8 cellular contexts compared by ENCODE assay signal in the genomic region with DNA sequence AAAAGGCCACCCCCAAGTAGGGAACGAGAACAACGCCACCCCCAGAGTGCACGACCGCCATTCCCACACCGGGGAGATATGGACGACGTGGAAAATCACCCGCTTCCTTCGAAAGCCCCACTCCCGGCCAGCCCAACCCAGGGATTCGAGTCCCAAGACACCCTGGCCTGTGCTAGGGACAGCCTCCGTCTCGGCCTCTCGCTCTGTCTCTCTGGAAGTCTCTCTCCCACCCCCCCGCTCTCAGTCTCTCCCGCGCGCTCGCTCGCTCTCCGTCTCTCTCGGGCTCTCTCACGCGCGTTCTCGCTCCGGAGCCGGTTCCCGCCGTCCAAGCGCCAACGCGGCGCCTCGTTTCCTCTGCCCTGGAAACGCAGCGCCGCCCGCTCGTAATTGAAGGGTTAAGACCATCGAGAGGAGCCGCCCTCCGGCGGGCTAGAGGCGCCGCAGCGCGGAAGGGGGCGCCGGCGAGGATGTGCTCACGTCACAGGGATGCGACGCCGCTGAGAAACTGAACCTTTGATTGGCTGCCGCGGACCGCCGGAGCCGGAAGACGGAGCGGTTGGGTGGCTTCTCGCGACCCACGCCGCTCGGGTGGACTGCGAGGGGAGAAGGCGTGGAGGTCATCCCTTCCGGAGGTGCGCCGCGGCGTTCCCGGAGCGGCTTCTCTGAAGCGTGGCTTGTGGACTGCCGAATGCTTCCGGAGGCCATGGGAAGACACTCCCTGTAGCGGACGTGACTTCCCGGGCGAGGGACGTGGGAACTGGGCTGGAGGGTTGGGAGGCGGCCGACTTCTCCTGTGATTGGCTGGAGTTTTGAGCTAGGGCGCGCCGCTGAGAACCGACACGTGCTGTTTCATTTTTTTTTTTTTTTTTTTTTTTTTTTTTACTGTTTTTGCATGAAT. TPM values are rescaled to one million over a fixed set of nuclear protein-coding genes. Genes with fewer than 3 reads are reported as not detected.
A peak's percentile ranks its signal among the peaks of the same experiment; 100 is the strongest.
DNase-seq lines count a peak whose midpoint lies in the region; ATAC-seq, FAIRE-seq and TF ChIP-seq lines count a peak whose summit lies in the region.
"Not testable (repeated sequence)": the region's sequence is repeated elsewhere in the genome, so short reads cannot be mapped to it uniquely, and the experiment has no call there.

A gene with protein sequence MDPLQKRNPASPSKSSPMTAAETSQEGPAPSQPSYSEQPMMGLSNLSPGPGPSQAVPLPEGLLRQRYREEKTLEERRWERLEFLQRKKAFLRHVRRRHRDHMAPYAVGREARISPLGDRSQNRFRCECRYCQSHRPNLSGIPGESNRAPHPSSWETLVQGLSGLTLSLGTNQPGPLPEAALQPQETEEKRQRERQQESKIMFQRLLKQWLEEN (minus strand): TSS at position 406 of the 898 bp plus-strand sequence. CDS start 9,930 bp downstream, outside the sequence.

- CTCF ChIA-PET in A549 (lab: Yijun Ruan, JAX); K562 (lab: Yijun Ruan, JAX; ENCODE audit: low intra/inter-chr PET ratio): not testable (repeated sequence)

- in situ Hi-C loops in K562 (cut with MboI) = not testable (repeated sequence)

- not testable (repeated sequence) for H3K4me1 ChIP-seq in A549; SJSA1 (replicated peaks); K562 (replicated peaks in 1 of 2; ENCODE audit: control insufficient read depth in 2 of 2, insufficient read depth in 2 of 2, low read length in 2 of 2); hepatocyte (ENCODE audit: insufficient read depth)

- TF ChIP-seq CTCF in A549 (IDR thresholded peaks at IDR 0.05); K562 (IDR thresholded peaks at IDR 0.05 in 2 of 3, conservative IDR thresholded peaks at IDR 0.05 in 1 of 3; ENCODE audit: insufficient read depth in 2 of 3, low read depth in 1 of 3, low read length in 3 of 3); hepatocyte (IDR thresholded peaks at IDR 0.05; ENCODE audit: poor library complexity); progenitor cell of endocrine pancreas (IDR thresholded peaks at IDR 0.05; ENCODE audit: unreplicated experiment): not testable (repeated sequence)

- TF ChIP-seq EP300 in A549 (IDR thresholded peaks at IDR 0.05); K562 (IDR thresholded peaks at IDR 0.05; ENCODE audit: low read length): not testable (repeated sequence)

- TF ChIP-seq RAD21 in A549 (conservative IDR thresholded peaks at IDR 0.05 in 1 of 2, IDR thresholded peaks at IDR 0.05 in 1 of 2); K562 (CRISPR knock-in tag; conservative IDR thresholded peaks at IDR 0.05 in 1 of 2, IDR thresholded peaks at IDR 0.05 in 1 of 2): not testable (repeated sequence)

- not testable (repeated sequence) for DNase-seq in A549 (ENCODE audit: low read depth in 1 of 2, low spot score in 1 of 2); SJSA1 (ENCODE audit: low read depth in 1 of 2, low spot score in 2 of 2); K562 (ENCODE audit: extremely low read depth in 1 of 4, low spot score in 3 of 4); hepatocyte (ENCODE audit: low spot score); progenitor cell of endocrine pancreas (ENCODE audit: low spot score, unreplicated experiment)

- H3K4me2 ChIP-seq in A549; K562 (ENCODE audit: insufficient read depth, low read length); hepatocyte: not testable (repeated sequence)

- ATAC-seq in A549 = peak; percentile 91 to 93
- peak; percentile 78 for ATAC-seq in GM18907 (IDR thresholded peaks at IDR 0.05; ENCODE audit: unreplicated experiment)
- peak; percentile 75 for ATAC-seq in GM21786 (IDR thresholded peaks at IDR 0.05; ENCODE audit: unreplicated experiment)
- ATAC-seq in HG03103 (IDR thresholded peaks at IDR 0.05; ENCODE audit: low read depth, unreplicated experiment) = peak; percentile 80
- peak; percentile 91 for ATAC-seq in K562

- BruUV-seq in K562 (replicated peaks; lab: Mats Ljungman, UMichigan) = not testable (repeated sequence)

- H3K79me2 ChIP-seq in K562 (ENCODE audit: control insufficient read depth, insufficient read depth, low read length); hepatocyte: not testable (repeated sequence)

- TF ChIP-seq POLR2A in A549 (IDR thresholded peaks at IDR 0.05; ENCODE audit: low read length); K562 (conservative IDR thresholded peaks at IDR 0.05): not testable (repeated sequence)

- H3K9me3 Mint-ChIP-seq in progenitor cell of endocrine pancreas (ENCODE audit: low read depth) = not testable (repeated sequence)

- H3K4me1 Mint-ChIP-seq in progenitor cell of endocrine pancreas (ENCODE audit: low read depth) = not testable (repeated sequence)

- not testable (repeated sequence) for H3K9me3 ChIP-seq in A549; SJSA1 (replicated peaks); K562 (replicated peaks; ENCODE audit: control insufficient read depth, insufficient read depth, low read depth, low read length); hepatocyte (ENCODE audit: low read depth)

- not testable (repeated sequence) for H3K36me3 Mint-ChIP-seq in progenitor cell of endocrine pancreas (ENCODE audit: insufficient read depth)

- not testable (repeated sequence) for H3K9me2 ChIP-seq in hepatocyte (replicated peaks; ENCODE audit: insufficient read depth)

- not testable (repeated sequence) for H3K9me1 ChIP-seq in K562 (ENCODE audit: control insufficient read depth, insufficient read depth, low read length)

- H3K27ac ChIP-seq in A549; SJSA1; K562 (ENCODE audit: extremely low read depth, low read depth, low read length); hepatocyte: not testable (repeated sequence)

- not testable (repeated sequence) for H3K9ac ChIP-seq in K562 (ENCODE audit: insufficient read depth in 1 of 2, low read depth in 2 of 2, low read length in 2 of 2)

- WGBS in A549 (ENCODE audit: missing lambda C conversion rate) = no CpG with 5 or more reads among the region's 91 CpGs
- no CpG with 5 or more reads among the region's 91 CpGs for WGBS in K562 (ENCODE audit: insufficient coverage, low coverage, missing lambda C conversion rate)
- WGBS in hepatocyte (ENCODE audit: low lambda C conversion rate, missing lambda C conversion rate) = no CpG with 5 or more reads among the region's 91 CpGs

- H3K27me3 Mint-ChIP-seq in progenitor cell of endocrine pancreas = not testable (repeated sequence)

- H3K27me3 ChIP-seq in SJSA1 (replicated peaks); K562 (ENCODE audit: control insufficient read depth in 2 of 2, insufficient read depth in 2 of 2, low read length in 2 of 2); hepatocyte: not testable (repeated sequence)

- not testable (repeated sequence) for H3K27ac Mint-ChIP-seq in progenitor cell of endocrine pancreas

- POLR2A ChIA-PET in A549 (lab: Yijun Ruan, JAX); K562 (lab: Yijun Ruan, JAX): not testable (repeated sequence)

- not testable (repeated sequence) for H2AFZ ChIP-seq in K562 (ENCODE audit: low read depth, low read length); hepatocyte

- intact Hi-C loops in K562 (cut with micrococcal nuclease) = not testable (repeated sequence)

- not testable (repeated sequence) for H3K36me3 ChIP-seq in SJSA1; K562 (ENCODE audit: control insufficient read depth, insufficient read depth, low read length); hepatocyte (replicated peaks; ENCODE audit: insufficient read depth, low read depth)

- H3K4me3 Mint-ChIP-seq in progenitor cell of endocrine pancreas (ENCODE audit: low read depth) = not testable (repeated sequence)

- H3K4me3 ChIP-seq in A549, SJSA1, K562, hepatocyte: not testable (repeated sequence)

- FAIRE-seq in A549 (lab: Jason Lieb, UNC) = peak; percentile 96
- FAIRE-seq in K562 (lab: Jason Lieb, UNC) = peak; percentile 95

- not testable (repeated sequence) for H4K20me1 ChIP-seq in K562 (replicated peaks; ENCODE audit: control insufficient read depth, insufficient read depth, low read length); hepatocyte (ENCODE audit: insufficient read depth, poor library complexity, severe bottlenecking)

RNA-seq across cellular contexts. Expression of the gene that starts here (rescaled TPM):
- polyA plus RNA-seq in A549 (2011; rRNA removed) (18.2 and 22.6 TPM in 2 replicates), A549 (2017; fragmentation: RNase III; extraction: RNeasy Plus Mini Kit Qiagen cat#74134 plus additional on column Dnase treatment) (19.8 to 24.8 TPM (median 20.1 TPM) in 3 replicates), K562 (2011; rRNA removed) (20.3 and 20.6 TPM in 2 replicates), K562 (2014; fragmentation: Illumina TruSeq; extraction: Trizol) (13.2 and 13.4 TPM in 2 replicates), K562 (2014; fragmentation: Nextera tagmentation; extraction: Ambion mirVana) (1 to 10 TPM; 1.9 to 2.9 TPM), K562 (2014; rRNA removed) (16.7 and 20.3 TPM in 2 replicates), hepatocyte (26.6 and 43.1 TPM in 2 replicates)
- 21.4 and 31.9 TPM in 2 replicates for polyA plus RNA-seq in A549 (2012; cell fraction: cytosol; rRNA removed)
- 76.0 and 108 TPM in 2 replicates for polyA plus RNA-seq in A549 (2012; cell fraction: nucleus; rRNA removed)
- 4.8 and 10.2 TPM in 2 replicates for polyA minus RNA-seq in A549 (2011; rRNA and poly(A)+ RNA removed)
- 14.1 and 15.0 TPM in 2 replicates for total RNA-seq in SJSA1 (2014; rRNA removed; shearing (Covaris generic))
- 56.1 and 59.3 TPM in 2 replicates for total RNA-seq in K562 (2011; cell fraction: chromatin; rRNA removed; ENCODE audit: low replicate concordance)
- 16.8 and 19.7 TPM in 2 replicates for total RNA-seq in K562 (2011; cell fraction: nucleolus; rRNA removed)
- total RNA-seq in K562 (2011; cell fraction: nucleoplasm; rRNA removed) = 34.2 and 51.3 TPM in 2 replicates
- total RNA-seq in K562 (2014; rRNA removed) (8.2 and 8.6 TPM in 2 replicates), K562 (2014; rRNA removed; fragmentation: Illumina TruSeq; extraction: Trizol) (7.2 and 9.0 TPM in 2 replicates), K562 (2015; rRNA removed; fragmentation: Illumina TruSeq; extraction: Trizol) (6.6 and 8.8 TPM in 2 replicates), K562 (2021) (14.5 and 14.8 TPM in 2 replicates), hepatocyte (10.8 and 16.9 TPM in 2 replicates), progenitor cell of endocrine pancreas (22.0 and 27.2 TPM in 2 replicates)
- polyA plus RNA-seq in K562 (2011; cell fraction: cytosol; rRNA removed) = 18.9 and 20.6 TPM in 2 replicates
- 92.9 and 126 TPM in 2 replicates for polyA plus RNA-seq in K562 (2011; cell fraction: nucleus; rRNA removed)
- polyA plus RNA-seq in K562 (2012) = 19.4 and 25.5 TPM in 2 replicates
- 5.1 and 6.9 TPM in 2 replicates for polyA minus RNA-seq in K562 (2011; rRNA and poly(A)+ RNA removed)
- polyA minus RNA-seq in K562 (2011; cell fraction: cytosol; rRNA and poly(A)+ RNA removed) = 2.9 and 6.2 TPM in 2 replicates
- 10.5 and 12.1 TPM in 2 replicates for polyA minus RNA-seq in K562 (2011; cell fraction: nucleus; rRNA and poly(A)+ RNA removed)
